In the genomic region with DNA sequence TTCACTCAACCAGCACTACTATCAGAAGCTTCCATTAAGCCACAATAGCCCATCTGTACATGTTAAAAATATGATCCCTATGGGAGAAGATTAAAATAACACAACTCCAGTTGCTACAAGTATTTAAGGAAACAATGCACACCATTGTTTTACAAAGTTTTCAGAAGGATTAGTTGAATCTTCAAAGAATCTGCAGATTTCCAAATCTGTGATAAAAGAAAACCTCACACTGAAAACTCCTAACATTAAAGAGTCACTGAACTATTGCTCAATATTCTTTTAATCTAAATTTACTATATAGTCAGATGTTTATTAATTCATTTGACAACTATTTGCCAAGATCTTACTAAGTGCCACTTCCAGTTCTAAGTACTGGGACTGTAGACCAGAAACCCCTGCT, we compare ENCODE assay signal across 26 cellular contexts.
"Had no signal": no experiment of that assay in that cellular context is flagged by ENCODE, and none has a peak within 500 bp of the region (broad histone marks: within the 10 kb centered on the region; RNA-seq: fewer than 3 reads in every experiment).

No MANE protein-coding gene starts in this region.

- H2AFZ ChIP-seq: neural progenitor cell, parathyroid adenoma had no signal

- H3K4me2 ChIP-seq: neural progenitor cell had no signal

- H3K27me3 ChIP-seq: esophagus muscularis mucosa, neural progenitor cell, right atrium auricular region, transverse colon had no signal

- H3K9me3 ChIP-seq: esophagus muscularis mucosa, psoas muscle, right atrium auricular region, transverse colon had no signal

- H3K4me1 ChIP-seq: parathyroid adenoma, psoas muscle had no signal

- H3K27me3 Mint-ChIP-seq: activated CD4-positive, alpha-beta memory T cell treated with anti-CD3 and anti-CD28 coated beads for 36 hours; activated CD4-positive, alpha-beta T cell treated with anti-CD3 and anti-CD28 coated beads, Interleukin-2, amount 10 ng/mL, durations not matched to agents 24 days and 14 days; activated naive CD4-positive, alpha-beta T cell treated with anti-CD3 and anti-CD28 coated beads, Interleukin-2, amount 10 ng/mL, durations not matched to agents 7 days and 5 days; activated naive CD8-positive, alpha-beta T cell treated with anti-CD3 and anti-CD28 coated beads, Interleukin-2, amount 10 ng/mL, durations not matched to agents 7 days and 5 days; dendritic cell treated with granulocyte-macrophage colony-stimulating factor and Interleukin-4, amounts not matched to agents 40 ng/mL and 50 ng/mL, for 4 days; naive thymus-derived CD8-positive, alpha-beta T cell; T-helper 17 cell had no signal

- H3K27ac ChIP-seq: esophagus muscularis mucosa, neural progenitor cell, parathyroid adenoma, psoas muscle, right atrium auricular region, transverse colon had no signal

- H3K79me2 ChIP-seq: parathyroid adenoma had no signal

- H3K9ac ChIP-seq: neural progenitor cell, parathyroid adenoma had no signal

- DNase-seq: activated CD4-positive, alpha-beta memory T cell treated with anti-CD3 and anti-CD28 coated beads for 36 hours; activated CD4-positive, alpha-beta T cell treated with anti-CD3 and anti-CD28 coated beads, Interleukin-2, amount 10 ng/mL, durations not matched to agents 24 days and 14 days; activated CD4-positive, CD25-positive, alpha-beta regulatory T cell treated with anti-CD3 and anti-CD28 coated beads, Interleukin-2, amount 50 U/mL, for 72 hours; activated CD8-positive, alpha-beta memory T cell treated with anti-CD3 and anti-CD28 coated beads, Interleukin-2, amount 50 U/mL, for 4 hours; activated gamma-delta T cell; activated naive CD4-positive, alpha-beta T cell treated with anti-CD3 and anti-CD28 coated beads, Interleukin-2, amount 10 ng/mL, durations not matched to agents 7 days and 5 days; activated naive CD8-positive, alpha-beta T cell treated with anti-CD3 and anti-CD28 coated beads, Interleukin-2, amount 10 ng/mL, durations not matched to agents 7 days and 5 days; activated T-cell treated with anti-CD3 and anti-CD28 coated beads, Interleukin-2, amount 50 U/mL, for 1 hour; amniotic stem cell; central memory CD4-positive, alpha-beta T cell; glutamatergic neuron; islet precursor cell; naive thymus-derived CD8-positive, alpha-beta T cell; occipital lobe; psoas muscle; stimulated activated CD4-positive, alpha-beta T cell treated with anti-CD3 and anti-CD28 coated beads, Interleukin-2, amount 100 ng/mL, for 48 hours; stimulated activated naive CD4-positive, alpha-beta T cell treated with Interleukin-2 at 50 U/mL for 16 hours; T-helper 17 cell; transverse colon had no signal

- H3K4me3 Mint-ChIP-seq: activated CD4-positive, alpha-beta memory T cell treated with anti-CD3 and anti-CD28 coated beads for 36 hours; activated CD4-positive, alpha-beta T cell treated with anti-CD3 and anti-CD28 coated beads, Interleukin-2, amount 10 ng/mL, durations not matched to agents 24 days and 14 days; activated naive CD4-positive, alpha-beta T cell treated with anti-CD3 and anti-CD28 coated beads, Interleukin-2, amount 10 ng/mL, durations not matched to agents 7 days and 5 days; activated naive CD8-positive, alpha-beta T cell treated with anti-CD3 and anti-CD28 coated beads, Interleukin-2, amount 10 ng/mL, durations not matched to agents 7 days and 5 days; activated T-helper 1 cell treated with anti-CD3 and anti-CD28 coated beads, Interleukin-12 subunit alpha, Interleukin-12 subunit beta, Interleukin-2, Interleukin-4 antibody, amounts not matched to agents 30 ng/mL and 10 ng/mL and 1 ng/mL, durations not matched to agents 14 hours and 24 hours and 36 hours; dendritic cell treated with granulocyte-macrophage colony-stimulating factor and Interleukin-4, amounts not matched to agents 40 ng/mL and 50 ng/mL, for 4 days; mesothelial cell of epicardium; naive thymus-derived CD8-positive, alpha-beta T cell; neural progenitor cell; T-helper 17 cell had no signal

- H3K4me3 ChIP-seq: esophagus muscularis mucosa, neural progenitor cell, psoas muscle, right atrium auricular region, transverse colon had no signal

- H3K36me3 ChIP-seq: esophagus muscularis mucosa, neural progenitor cell, right atrium auricular region had no signal

- ATAC-seq: naive thymus-derived CD8-positive, alpha-beta T cell; psoas muscle; T-helper 17 cell had no signal

- H3K9me3 Mint-ChIP-seq: activated CD4-positive, alpha-beta memory T cell treated with anti-CD3 and anti-CD28 coated beads for 36 hours; activated CD4-positive, alpha-beta T cell treated with anti-CD3 and anti-CD28 coated beads, Interleukin-2, amount 10 ng/mL, durations not matched to agents 24 days and 14 days; activated naive CD4-positive, alpha-beta T cell treated with anti-CD3 and anti-CD28 coated beads, Interleukin-2, amount 10 ng/mL, durations not matched to agents 7 days and 5 days; activated naive CD8-positive, alpha-beta T cell treated with anti-CD3 and anti-CD28 coated beads, Interleukin-2, amount 10 ng/mL, durations not matched to agents 7 days and 5 days; activated T-helper 1 cell treated with anti-CD3 and anti-CD28 coated beads, Interleukin-12 subunit alpha, Interleukin-12 subunit beta, Interleukin-2, Interleukin-4 antibody, amounts not matched to agents 30 ng/mL and 10 ng/mL and 1 ng/mL, durations not matched to agents 14 hours and 24 hours and 36 hours; dendritic cell treated with granulocyte-macrophage colony-stimulating factor and Interleukin-4, amounts not matched to agents 40 ng/mL and 50 ng/mL, for 4 days; mesothelial cell of epicardium; naive thymus-derived CD8-positive, alpha-beta T cell; neural progenitor cell had no signal

- H3K27ac Mint-ChIP-seq: activated CD4-positive, alpha-beta memory T cell treated with anti-CD3 and anti-CD28 coated beads for 36 hours; activated CD4-positive, alpha-beta T cell treated with anti-CD3 and anti-CD28 coated beads, Interleukin-2, amount 10 ng/mL, durations not matched to agents 24 days and 14 days; activated naive CD4-positive, alpha-beta T cell treated with anti-CD3 and anti-CD28 coated beads, Interleukin-2, amount 10 ng/mL, durations not matched to agents 7 days and 5 days; activated naive CD8-positive, alpha-beta T cell treated with anti-CD3 and anti-CD28 coated beads, Interleukin-2, amount 10 ng/mL, durations not matched to agents 7 days and 5 days; activated T-helper 1 cell treated with anti-CD3 and anti-CD28 coated beads, Interleukin-12 subunit alpha, Interleukin-12 subunit beta, Interleukin-2, Interleukin-4 antibody, amounts not matched to agents 30 ng/mL and 10 ng/mL and 1 ng/mL, durations not matched to agents 14 hours and 24 hours and 36 hours; dendritic cell treated with granulocyte-macrophage colony-stimulating factor and Interleukin-4, amounts not matched to agents 40 ng/mL and 50 ng/mL, for 4 days; mesothelial cell of epicardium; T-helper 17 cell had no signal
